In the genomic region with DNA sequence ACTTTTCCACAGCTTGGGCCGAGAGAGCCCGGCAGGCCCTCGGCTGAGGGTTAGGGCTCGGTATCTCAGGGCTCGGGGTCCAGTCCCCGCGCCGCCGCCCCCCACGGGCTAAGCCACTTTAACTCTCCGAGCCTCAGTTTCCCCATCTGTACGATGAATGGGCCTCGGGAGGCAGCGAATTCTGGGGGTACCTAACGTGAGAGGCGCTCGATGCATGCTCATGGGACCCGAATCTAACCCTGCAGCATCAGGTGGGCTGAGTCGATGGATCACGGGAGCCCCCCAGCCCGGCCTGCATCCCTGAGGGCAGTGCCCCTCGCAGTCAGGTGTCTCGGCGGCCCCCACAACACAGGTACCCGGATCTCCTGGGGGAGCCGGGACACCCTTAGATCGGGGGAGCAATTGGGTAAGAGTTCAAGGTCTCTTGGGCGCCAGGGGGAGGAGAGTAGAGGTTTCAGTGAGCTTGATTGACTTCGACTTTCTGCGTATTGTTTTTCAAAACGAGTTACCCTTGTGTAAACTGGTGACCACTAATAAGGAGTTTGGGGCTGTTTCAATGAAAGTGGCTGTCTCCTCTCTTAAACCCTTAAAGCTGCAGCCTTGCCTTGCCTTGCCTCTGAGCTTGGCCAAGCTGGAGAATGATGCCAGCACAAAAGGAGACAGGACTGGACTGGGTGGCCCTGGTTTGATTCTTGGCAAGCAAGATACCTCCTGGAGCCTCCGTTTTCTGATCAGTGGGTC, we compare ENCODE assay signal across 1 cellular context.
TF ChIP-seq lines count a peak whose summit lies in the region.

No MANE protein-coding gene starts in this region.

TF ChIP-seq in HepG2, 621 proteins besides CTCF, POLR2A, EP300 and RAD21 (continued from another document and continues in another):
- TF ChIP-seq, protein P1, sequence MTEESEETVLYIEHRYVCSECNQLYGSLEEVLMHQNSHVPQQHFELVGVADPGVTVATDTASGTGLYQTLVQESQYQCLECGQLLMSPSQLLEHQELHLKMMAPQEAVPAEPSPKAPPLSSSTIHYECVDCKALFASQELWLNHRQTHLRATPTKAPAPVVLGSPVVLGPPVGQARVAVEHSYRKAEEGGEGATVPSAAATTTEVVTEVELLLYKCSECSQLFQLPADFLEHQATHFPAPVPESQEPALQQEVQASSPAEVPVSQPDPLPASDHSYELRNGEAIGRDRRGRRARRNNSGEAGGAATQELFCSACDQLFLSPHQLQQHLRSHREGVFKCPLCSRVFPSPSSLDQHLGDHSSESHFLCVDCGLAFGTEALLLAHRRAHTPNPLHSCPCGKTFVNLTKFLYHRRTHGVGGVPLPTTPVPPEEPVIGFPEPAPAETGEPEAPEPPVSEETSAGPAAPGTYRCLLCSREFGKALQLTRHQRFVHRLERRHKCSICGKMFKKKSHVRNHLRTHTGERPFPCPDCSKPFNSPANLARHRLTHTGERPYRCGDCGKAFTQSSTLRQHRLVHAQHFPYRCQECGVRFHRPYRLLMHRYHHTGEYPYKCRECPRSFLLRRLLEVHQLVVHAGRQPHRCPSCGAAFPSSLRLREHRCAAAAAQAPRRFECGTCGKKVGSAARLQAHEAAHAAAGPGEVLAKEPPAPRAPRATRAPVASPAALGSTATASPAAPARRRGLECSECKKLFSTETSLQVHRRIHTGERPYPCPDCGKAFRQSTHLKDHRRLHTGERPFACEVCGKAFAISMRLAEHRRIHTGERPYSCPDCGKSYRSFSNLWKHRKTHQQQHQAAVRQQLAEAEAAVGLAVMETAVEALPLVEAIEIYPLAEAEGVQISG (CRISPR knock-in tag; IDR thresholded peaks at IDR 0.05) = no peak
- peak; percentile 31; the same call in 1 of the 2 replicates for TF ChIP-seq ZNF766 (CRISPR knock-in tag; IDR thresholded peaks at IDR 0.05; ENCODE audit: borderline replicate concordance)
- TF ChIP-seq RFX5 (IDR thresholded peaks at IDR 0.05; ENCODE audit: low read depth, low read length) = no peak
- no peak for TF ChIP-seq RFX3 (CRISPR knock-in tag; IDR thresholded peaks at IDR 0.05)
- no peak for TF ChIP-seq ZNF235 (CRISPR knock-in tag; IDR thresholded peaks at IDR 0.05; ENCODE audit: borderline replicate concordance)
- TF ChIP-seq, protein P2, sequence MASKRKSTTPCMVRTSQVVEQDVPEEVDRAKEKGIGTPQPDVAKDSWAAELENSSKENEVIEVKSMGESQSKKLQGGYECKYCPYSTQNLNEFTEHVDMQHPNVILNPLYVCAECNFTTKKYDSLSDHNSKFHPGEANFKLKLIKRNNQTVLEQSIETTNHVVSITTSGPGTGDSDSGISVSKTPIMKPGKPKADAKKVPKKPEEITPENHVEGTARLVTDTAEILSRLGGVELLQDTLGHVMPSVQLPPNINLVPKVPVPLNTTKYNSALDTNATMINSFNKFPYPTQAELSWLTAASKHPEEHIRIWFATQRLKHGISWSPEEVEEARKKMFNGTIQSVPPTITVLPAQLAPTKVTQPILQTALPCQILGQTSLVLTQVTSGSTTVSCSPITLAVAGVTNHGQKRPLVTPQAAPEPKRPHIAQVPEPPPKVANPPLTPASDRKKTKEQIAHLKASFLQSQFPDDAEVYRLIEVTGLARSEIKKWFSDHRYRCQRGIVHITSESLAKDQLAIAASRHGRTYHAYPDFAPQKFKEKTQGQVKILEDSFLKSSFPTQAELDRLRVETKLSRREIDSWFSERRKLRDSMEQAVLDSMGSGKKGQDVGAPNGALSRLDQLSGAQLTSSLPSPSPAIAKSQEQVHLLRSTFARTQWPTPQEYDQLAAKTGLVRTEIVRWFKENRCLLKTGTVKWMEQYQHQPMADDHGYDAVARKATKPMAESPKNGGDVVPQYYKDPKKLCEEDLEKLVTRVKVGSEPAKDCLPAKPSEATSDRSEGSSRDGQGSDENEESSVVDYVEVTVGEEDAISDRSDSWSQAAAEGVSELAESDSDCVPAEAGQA (IDR thresholded peaks at IDR 0.05; ENCODE audit: low read depth) = no peak
- TF ChIP-seq, protein P2 (CRISPR knock-in tag; IDR thresholded peaks at IDR 0.05; ENCODE audit: borderline replicate concordance) = no peak
- TF ChIP-seq ZNF768 (CRISPR knock-in tag; IDR thresholded peaks at IDR 0.05) = no peak
- no peak for TF ChIP-seq ZZZ3 (CRISPR knock-in tag; IDR thresholded peaks at IDR 0.05; ENCODE audit: borderline replicate concordance)
- no peak for TF ChIP-seq ZNF747 (CRISPR knock-in tag; IDR thresholded peaks at IDR 0.05; ENCODE audit: borderline replicate concordance)
- TF ChIP-seq, protein P3, sequence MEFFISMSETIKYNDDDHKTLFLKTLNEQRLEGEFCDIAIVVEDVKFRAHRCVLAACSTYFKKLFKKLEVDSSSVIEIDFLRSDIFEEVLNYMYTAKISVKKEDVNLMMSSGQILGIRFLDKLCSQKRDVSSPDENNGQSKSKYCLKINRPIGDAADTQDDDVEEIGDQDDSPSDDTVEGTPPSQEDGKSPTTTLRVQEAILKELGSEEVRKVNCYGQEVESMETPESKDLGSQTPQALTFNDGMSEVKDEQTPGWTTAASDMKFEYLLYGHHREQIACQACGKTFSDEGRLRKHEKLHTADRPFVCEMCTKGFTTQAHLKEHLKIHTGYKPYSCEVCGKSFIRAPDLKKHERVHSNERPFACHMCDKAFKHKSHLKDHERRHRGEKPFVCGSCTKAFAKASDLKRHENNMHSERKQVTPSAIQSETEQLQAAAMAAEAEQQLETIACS (CRISPR knock-in tag; IDR thresholded peaks at IDR 0.05) = no peak
- TF ChIP-seq ZNF354B (CRISPR knock-in tag; IDR thresholded peaks at IDR 0.05) = no peak
- TF ChIP-seq MEF2D (CRISPR knock-in tag; IDR thresholded peaks at IDR 0.05) = no peak
- no peak for TF ChIP-seq SP140L (CRISPR knock-in tag; IDR thresholded peaks at IDR 0.05; ENCODE audit: borderline replicate concordance)
- TF ChIP-seq, protein P4, sequence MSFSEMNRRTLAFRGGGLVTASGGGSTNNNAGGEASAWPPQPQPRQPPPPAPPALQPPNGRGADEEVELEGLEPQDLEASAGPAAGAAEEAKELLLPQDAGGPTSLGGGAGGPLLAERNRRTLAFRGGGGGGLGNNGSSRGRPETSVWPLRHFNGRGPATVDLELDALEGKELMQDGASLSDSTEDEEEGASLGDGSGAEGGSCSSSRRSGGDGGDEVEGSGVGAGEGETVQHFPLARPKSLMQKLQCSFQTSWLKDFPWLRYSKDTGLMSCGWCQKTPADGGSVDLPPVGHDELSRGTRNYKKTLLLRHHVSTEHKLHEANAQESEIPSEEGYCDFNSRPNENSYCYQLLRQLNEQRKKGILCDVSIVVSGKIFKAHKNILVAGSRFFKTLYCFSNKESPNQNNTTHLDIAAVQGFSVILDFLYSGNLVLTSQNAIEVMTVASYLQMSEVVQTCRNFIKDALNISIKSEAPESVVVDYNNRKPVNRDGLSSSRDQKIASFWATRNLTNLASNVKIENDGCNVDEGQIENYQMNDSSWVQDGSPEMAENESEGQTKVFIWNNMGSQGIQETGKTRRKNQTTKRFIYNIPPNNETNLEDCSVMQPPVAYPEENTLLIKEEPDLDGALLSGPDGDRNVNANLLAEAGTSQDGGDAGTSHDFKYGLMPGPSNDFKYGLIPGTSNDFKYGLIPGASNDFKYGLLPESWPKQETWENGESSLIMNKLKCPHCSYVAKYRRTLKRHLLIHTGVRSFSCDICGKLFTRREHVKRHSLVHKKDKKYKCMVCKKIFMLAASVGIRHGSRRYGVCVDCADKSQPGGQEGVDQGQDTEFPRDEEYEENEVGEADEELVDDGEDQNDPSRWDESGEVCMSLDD (CRISPR knock-in tag; IDR thresholded peaks at IDR 0.05; ENCODE audit: borderline replicate concordance) = peak; percentile 80
- TF ChIP-seq, protein P5, sequence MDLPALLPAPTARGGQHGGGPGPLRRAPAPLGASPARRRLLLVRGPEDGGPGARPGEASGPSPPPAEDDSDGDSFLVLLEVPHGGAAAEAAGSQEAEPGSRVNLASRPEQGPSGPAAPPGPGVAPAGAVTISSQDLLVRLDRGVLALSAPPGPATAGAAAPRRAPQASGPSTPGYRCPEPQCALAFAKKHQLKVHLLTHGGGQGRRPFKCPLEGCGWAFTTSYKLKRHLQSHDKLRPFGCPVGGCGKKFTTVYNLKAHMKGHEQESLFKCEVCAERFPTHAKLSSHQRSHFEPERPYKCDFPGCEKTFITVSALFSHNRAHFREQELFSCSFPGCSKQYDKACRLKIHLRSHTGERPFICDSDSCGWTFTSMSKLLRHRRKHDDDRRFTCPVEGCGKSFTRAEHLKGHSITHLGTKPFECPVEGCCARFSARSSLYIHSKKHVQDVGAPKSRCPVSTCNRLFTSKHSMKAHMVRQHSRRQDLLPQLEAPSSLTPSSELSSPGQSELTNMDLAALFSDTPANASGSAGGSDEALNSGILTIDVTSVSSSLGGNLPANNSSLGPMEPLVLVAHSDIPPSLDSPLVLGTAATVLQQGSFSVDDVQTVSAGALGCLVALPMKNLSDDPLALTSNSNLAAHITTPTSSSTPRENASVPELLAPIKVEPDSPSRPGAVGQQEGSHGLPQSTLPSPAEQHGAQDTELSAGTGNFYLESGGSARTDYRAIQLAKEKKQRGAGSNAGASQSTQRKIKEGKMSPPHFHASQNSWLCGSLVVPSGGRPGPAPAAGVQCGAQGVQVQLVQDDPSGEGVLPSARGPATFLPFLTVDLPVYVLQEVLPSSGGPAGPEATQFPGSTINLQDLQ (CRISPR knock-in tag; IDR thresholded peaks at IDR 0.05) = no peak
- no peak for TF ChIP-seq AGO1 (IDR thresholded peaks at IDR 0.05; ENCODE audit: low read depth, low read length, poor library complexity, severe bottlenecking)
- TF ChIP-seq HNF4A (CRISPR knock-in tag; IDR thresholded peaks at IDR 0.05) = peak; percentile 64
- TF ChIP-seq ZSCAN9 (CRISPR knock-in tag; IDR thresholded peaks at IDR 0.05; ENCODE audit: borderline replicate concordance) = no peak
- no peak for TF ChIP-seq MAFF (IDR thresholded peaks at IDR 0.05; ENCODE audit: low read depth, low read length)
- TF ChIP-seq JUND (CRISPR knock-in tag; IDR thresholded peaks at IDR 0.05) = no peak
- TF ChIP-seq ZNF547 (CRISPR knock-in tag; IDR thresholded peaks at IDR 0.05) = no peak
- TF ChIP-seq PTBP1 (IDR thresholded peaks at IDR 0.05; ENCODE audit: low read depth, low read length, poor library complexity, severe bottlenecking) = no peak
- TF ChIP-seq, protein P6, sequence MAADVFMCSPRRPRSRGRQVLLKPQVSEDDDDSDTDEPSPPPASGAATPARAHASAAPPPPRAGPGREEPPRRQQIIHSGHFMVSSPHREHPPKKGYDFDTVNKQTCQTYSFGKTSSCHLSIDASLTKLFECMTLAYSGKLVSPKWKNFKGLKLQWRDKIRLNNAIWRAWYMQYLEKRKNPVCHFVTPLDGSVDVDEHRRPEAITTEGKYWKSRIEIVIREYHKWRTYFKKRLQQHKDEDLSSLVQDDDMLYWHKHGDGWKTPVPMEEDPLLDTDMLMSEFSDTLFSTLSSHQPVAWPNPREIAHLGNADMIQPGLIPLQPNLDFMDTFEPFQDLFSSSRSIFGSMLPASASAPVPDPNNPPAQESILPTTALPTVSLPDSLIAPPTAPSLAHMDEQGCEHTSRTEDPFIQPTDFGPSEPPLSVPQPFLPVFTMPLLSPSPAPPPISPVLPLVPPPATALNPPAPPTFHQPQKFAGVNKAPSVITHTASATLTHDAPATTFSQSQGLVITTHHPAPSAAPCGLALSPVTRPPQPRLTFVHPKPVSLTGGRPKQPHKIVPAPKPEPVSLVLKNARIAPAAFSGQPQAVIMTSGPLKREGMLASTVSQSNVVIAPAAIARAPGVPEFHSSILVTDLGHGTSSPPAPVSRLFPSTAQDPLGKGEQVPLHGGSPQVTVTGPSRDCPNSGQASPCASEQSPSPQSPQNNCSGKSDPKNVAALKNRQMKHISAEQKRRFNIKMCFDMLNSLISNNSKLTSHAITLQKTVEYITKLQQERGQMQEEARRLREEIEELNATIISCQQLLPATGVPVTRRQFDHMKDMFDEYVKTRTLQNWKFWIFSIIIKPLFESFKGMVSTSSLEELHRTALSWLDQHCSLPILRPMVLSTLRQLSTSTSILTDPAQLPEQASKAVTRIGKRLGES (CRISPR knock-in tag; IDR thresholded peaks at IDR 0.05; ENCODE audit: borderline replicate concordance) = no peak
- peak; percentile 17 for TF ChIP-seq SALL1 (CRISPR knock-in tag; IDR thresholded peaks at IDR 0.05)
- TF ChIP-seq, protein P7, sequence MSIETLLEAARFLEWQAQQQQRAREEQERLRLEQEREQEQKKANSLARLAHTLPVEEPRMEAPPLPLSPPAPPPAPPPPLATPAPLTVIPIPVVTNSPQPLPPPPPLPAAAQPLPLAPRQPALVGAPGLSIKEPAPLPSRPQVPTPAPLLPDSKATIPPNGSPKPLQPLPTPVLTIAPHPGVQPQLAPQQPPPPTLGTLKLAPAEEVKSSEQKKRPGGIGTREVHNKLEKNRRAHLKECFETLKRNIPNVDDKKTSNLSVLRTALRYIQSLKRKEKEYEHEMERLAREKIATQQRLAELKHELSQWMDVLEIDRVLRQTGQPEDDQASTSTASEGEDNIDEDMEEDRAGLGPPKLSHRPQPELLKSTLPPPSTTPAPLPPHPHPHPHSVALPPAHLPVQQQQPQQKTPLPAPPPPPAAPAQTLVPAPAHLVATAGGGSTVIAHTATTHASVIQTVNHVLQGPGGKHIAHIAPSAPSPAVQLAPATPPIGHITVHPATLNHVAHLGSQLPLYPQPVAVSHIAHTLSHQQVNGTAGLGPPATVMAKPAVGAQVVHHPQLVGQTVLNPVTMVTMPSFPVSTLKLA (IDR thresholded peaks at IDR 0.05) = no peak
- TF ChIP-seq, protein P8, sequence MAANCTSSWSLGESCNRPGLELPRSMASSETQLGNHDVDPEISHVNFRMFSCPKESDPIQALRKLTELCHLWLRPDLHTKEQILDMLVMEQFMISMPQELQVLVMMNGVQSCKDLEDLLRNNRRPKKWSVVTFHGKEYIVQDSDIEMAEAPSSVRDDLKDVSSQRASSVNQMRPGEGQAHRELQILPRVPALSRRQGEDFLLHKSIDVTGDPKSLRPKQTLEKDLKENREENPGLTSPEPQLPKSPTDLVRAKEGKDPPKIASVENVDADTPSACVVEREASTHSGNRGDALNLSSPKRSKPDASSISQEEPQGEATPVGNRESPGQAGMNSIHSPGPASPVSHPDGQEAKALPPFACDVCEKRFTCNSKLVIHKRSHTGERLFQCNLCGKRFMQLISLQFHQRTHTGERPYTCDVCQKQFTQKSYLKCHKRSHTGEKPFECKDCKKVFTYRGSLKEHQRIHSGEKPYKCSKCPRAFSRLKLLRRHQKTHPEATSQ (CRISPR knock-in tag; IDR thresholded peaks at IDR 0.05; ENCODE audit: borderline replicate concordance) = no peak
- TF ChIP-seq RARA (CRISPR knock-in tag; IDR thresholded peaks at IDR 0.05) = peak; percentile 43; the same call in 1 of the 2 replicates
- no peak for TF ChIP-seq NKX3-1 (CRISPR knock-in tag; IDR thresholded peaks at IDR 0.05)
- no peak for TF ChIP-seq RARG (CRISPR knock-in tag; IDR thresholded peaks at IDR 0.05; ENCODE audit: low read depth)
- no peak for TF ChIP-seq ZFAT (CRISPR knock-in tag; conservative IDR thresholded peaks at IDR 0.05)
